Comparison of ENCODE assay signal across 2 cellular contexts in genomic region chr10:102384053-102384452, GRCh38.
TF ChIP-seq lines count a peak whose summit lies in the region.

No MANE protein-coding gene starts in this region.

TF ChIP-seq in HCT116, 20 proteins besides CTCF, POLR2A, EP300 and RAD21:
- TF ChIP-seq EGR1 (IDR thresholded peaks at IDR 0.05; ENCODE audit: low read depth) (no peak), SRF (IDR thresholded peaks at IDR 0.05; ENCODE audit: low read depth) (no peak), ZFX (IDR thresholded peaks at IDR 0.05) (no peak), SP1 (IDR thresholded peaks at IDR 0.05; ENCODE audit: low read depth) (no peak), ZNF274 (IDR thresholded peaks at IDR 0.05; ENCODE audit: low read depth, low read length) (no peak)
- TF ChIP-seq, protein P1, sequence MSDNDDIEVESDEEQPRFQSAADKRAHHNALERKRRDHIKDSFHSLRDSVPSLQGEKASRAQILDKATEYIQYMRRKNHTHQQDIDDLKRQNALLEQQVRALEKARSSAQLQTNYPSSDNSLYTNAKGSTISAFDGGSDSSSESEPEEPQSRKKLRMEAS (IDR thresholded peaks at IDR 0.05), result no peak
- TF ChIP-seq, protein P2, sequence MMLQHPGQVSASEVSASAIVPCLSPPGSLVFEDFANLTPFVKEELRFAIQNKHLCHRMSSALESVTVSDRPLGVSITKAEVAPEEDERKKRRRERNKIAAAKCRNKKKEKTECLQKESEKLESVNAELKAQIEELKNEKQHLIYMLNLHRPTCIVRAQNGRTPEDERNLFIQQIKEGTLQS (IDR thresholded peaks at IDR 0.05), result no peak

TF ChIP-seq in GM12878, 131 proteins besides CTCF, POLR2A, EP300 and RAD21:
- TF ChIP-seq, protein P3, sequence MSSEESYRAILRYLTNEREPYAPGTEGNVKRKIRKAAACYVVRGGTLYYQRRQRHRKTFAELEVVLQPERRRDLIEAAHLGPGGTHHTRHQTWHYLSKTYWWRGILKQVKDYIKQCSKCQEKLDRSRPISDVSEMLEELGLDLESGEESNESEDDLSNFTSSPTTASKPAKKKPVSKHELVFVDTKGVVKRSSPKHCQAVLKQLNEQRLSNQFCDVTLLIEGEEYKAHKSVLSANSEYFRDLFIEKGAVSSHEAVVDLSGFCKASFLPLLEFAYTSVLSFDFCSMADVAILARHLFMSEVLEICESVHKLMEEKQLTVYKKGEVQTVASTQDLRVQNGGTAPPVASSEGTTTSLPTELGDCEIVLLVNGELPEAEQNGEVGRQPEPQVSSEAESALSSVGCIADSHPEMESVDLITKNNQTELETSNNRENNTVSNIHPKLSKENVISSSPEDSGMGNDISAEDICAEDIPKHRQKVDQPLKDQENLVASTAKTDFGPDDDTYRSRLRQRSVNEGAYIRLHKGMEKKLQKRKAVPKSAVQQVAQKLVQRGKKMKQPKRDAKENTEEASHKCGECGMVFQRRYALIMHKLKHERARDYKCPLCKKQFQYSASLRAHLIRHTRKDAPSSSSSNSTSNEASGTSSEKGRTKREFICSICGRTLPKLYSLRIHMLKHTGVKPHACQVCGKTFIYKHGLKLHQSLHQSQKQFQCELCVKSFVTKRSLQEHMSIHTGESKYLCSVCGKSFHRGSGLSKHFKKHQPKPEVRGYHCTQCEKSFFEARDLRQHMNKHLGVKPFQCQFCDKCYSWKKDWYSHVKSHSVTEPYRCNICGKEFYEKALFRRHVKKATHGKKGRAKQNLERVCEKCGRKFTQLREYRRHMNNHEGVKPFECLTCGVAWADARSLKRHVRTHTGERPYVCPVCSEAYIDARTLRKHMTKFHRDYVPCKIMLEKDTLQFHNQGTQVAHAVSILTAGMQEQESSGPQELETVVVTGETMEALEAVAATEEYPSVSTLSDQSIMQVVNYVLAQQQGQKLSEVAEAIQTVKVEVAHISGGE (CRISPR knock-in tag; IDR thresholded peaks at IDR 0.05), result no peak
- TF ChIP-seq SMC3 (IDR thresholded peaks at IDR 0.05; ENCODE audit: borderline replicate concordance, low read length), result 0 out of 2 replicates have a peak, but pooled peaks have one; percentile 14
- TF ChIP-seq, protein P4, sequence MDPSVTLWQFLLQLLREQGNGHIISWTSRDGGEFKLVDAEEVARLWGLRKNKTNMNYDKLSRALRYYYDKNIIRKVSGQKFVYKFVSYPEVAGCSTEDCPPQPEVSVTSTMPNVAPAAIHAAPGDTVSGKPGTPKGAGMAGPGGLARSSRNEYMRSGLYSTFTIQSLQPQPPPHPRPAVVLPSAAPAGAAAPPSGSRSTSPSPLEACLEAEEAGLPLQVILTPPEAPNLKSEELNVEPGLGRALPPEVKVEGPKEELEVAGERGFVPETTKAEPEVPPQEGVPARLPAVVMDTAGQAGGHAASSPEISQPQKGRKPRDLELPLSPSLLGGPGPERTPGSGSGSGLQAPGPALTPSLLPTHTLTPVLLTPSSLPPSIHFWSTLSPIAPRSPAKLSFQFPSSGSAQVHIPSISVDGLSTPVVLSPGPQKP (IDR thresholded peaks at IDR 0.05; ENCODE audit: low read depth, low read length), result no peak
TF ChIP-seq in GM12878: peak in this region for 1.
